In the genomic region with DNA sequence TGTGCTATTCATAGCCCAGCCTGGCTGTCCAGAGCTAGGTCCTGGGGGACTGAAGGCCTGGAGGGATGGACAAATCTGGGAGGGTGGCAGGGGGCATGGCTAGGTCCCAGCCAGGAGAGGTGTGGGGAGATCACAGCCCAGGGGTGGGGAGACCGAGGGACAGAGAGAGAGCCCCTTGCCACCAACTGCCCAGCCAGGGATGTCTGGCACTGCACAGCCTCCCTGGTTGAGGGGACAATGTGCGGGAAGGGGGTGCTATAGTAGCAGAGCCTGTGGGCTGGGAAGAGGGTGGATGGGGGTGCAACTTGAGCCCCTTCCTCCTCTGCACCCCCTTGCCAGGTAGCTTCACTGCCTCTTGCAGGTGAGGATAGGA, we compare ENCODE assay signal across 24 cellular contexts.
DNase-seq lines count a peak whose midpoint lies in the region; ATAC-seq, FAIRE-seq and TF ChIP-seq lines count a peak whose summit lies in the region.
"Had no signal": no experiment of that assay in that cellular context is flagged by ENCODE, and none has a peak within 500 bp of the region (broad histone marks: within the 10 kb centered on the region; RNA-seq: fewer than 3 reads in every experiment).

No MANE protein-coding gene starts in this region.

- CTCF ChIA-PET in H1 (lab: Charles Lee; ENCODE audit: partially characterized antibody): interaction anchor here (0.7 to 1.8 kb wide), 6 partner anchors 15 to 120 kb away, joined by 3 to 7 read pairs (median 3); no protein-coding TSS in a partner anchor
- CTCF ChIA-PET in CD8-positive, alpha-beta memory T cell (lab: Charles Lee): no interaction called here

- H3K79me1 ChIP-seq in H1 (ENCODE audit: low read depth, low read length): no peaks in the 10 kb centered on the region

- no peak overlapping the region for H3K56ac ChIP-seq in H1 (replicated peaks; ENCODE audit: insufficient read length, low read depth, low read length)

- no peak overlapping the region for H3K4me3 ChIP-seq in H1 (ENCODE audit: extremely low read depth in 1 of 4, insufficient read depth in 2 of 4, low read depth in 3 of 4, low read length in 4 of 4)
- no peak overlapping the region for H3K4me3 ChIP-seq in CD8-positive, alpha-beta memory T cell (ENCODE audit: low read length)
- H3K4me3 ChIP-seq: A549 had no signal

- POLR2A ChIA-PET in H1 (lab: Charles Lee; ENCODE audit: partially characterized antibody): no interaction called here
- POLR2A ChIA-PET in naive thymus-derived CD8-positive, alpha-beta T cell (lab: Charles Lee): no interaction called here
- POLR2A ChIA-PET in CD8-positive, alpha-beta memory T cell (lab: Charles Lee): no interaction called here

- H3K27ac Mint-ChIP-seq in naive thymus-derived CD8-positive, alpha-beta T cell: no peak overlapping the region
- no peak overlapping the region for H3K27ac Mint-ChIP-seq in CD8-positive, alpha-beta memory T cell
- H3K27ac Mint-ChIP-seq: B cell; CD8-positive, alpha-beta T cell had no signal

- 76% methylated on average over 2 of the region's 2 CpGs; no CpG with 5 or more reads in 1 of the 2 experiments for WGBS in H1 (ENCODE audit: extremely low coverage in 1 of 2, insufficient coverage in 1 of 2, insufficient read length in 1 of 2, insufficient replicate concordance in 2 of 2, low coverage in 1 of 2, low lambda C conversion rate in 2 of 2, missing lambda C conversion rate in 1 of 2), 2 experiments

- ATAC-seq in naive thymus-derived CD8-positive, alpha-beta T cell: no peak
- ATAC-seq: A549; CD8-positive, alpha-beta T cell; HepG2; SK-N-SH treated with all-trans-retinoic acid at 6 μM for 48 hours had no signal

- peaks cover 0 to 12% (median 0%) of the 10 kb centered on the region in 3 donors for H3K36me3 Mint-ChIP-seq in naive thymus-derived CD8-positive, alpha-beta T cell
- no peaks in the 10 kb centered on the region for H3K36me3 Mint-ChIP-seq in CD8-positive, alpha-beta memory T cell
- H3K36me3 Mint-ChIP-seq: CD8-positive, alpha-beta T cell had no signal

- no peak overlapping the region for H4K5ac ChIP-seq in H1 (ENCODE audit: insufficient read length, low read depth, low read length)

- no peak overlapping the region for H3K18ac ChIP-seq in H1 (ENCODE audit: extremely low read depth, low read length)

- no peak overlapping the region for H3K14ac ChIP-seq in H1 (ENCODE audit: insufficient read length)

- H2BK120ac ChIP-seq in H1 (replicated peaks; ENCODE audit: low read depth, low read length): no peak overlapping the region

- no peak overlapping the region for H4K8ac ChIP-seq in H1 (ENCODE audit: extremely low read depth, insufficient read depth, low read length)

- H3K9ac ChIP-seq in H1 (replicated peaks in 1 of 4; ENCODE audit: extremely low read depth in 1 of 4, low read depth in 3 of 4, low read length in 3 of 4): no peak overlapping the region

- no peak overlapping the region for H3K4me2 ChIP-seq in H1 (ENCODE audit: insufficient read depth in 1 of 2, low read depth in 2 of 2, low read length in 2 of 2)
- H3K4me2 ChIP-seq: A549 had no signal

- H4K20me1 ChIP-seq in H1 (replicated peaks in 1 of 2; ENCODE audit: control insufficient read depth in 1 of 2, insufficient read depth in 2 of 2, low read length in 2 of 2): no peaks in the 10 kb centered on the region

- no peak for TF ChIP-seq RAD21 in H1 (IDR thresholded peaks at IDR 0.05 in 1 of 2, conservative IDR thresholded peaks at IDR 0.05 in 1 of 2; ENCODE audit: low read depth in 2 of 2, low read length in 2 of 2)

- H3K27me3 ChIP-seq in H1 (replicated peaks in 1 of 4; ENCODE audit: control insufficient read depth in 3 of 4, extremely low read depth in 1 of 4, insufficient read depth in 3 of 4, low read length in 3 of 4): peaks cover 0 to 9% (median 4%) of the 10 kb centered on the region in 4 experiments; a peak in 3 of 7 replicates
- peaks cover 7% of the 10 kb centered on the region for H3K27me3 ChIP-seq in CD8-positive, alpha-beta memory T cell (ENCODE audit: insufficient read depth, low read length, poor library complexity, severe bottlenecking)

- no peak for TF ChIP-seq EP300 in H1 (IDR thresholded peaks at IDR 0.05; ENCODE audit: borderline replicate concordance in 1 of 2, low read depth in 2 of 2, low read length in 2 of 2)

- H3K23ac ChIP-seq in H1 (ENCODE audit: insufficient read length): no peak overlapping the region

- intact Hi-C loops in posterior vena cava (cut with DNase I): no loop called here

- peaks cover 19 to 78% (median 42%) of the 10 kb centered on the region in 5 donors for H3K27me3 Mint-ChIP-seq in naive thymus-derived CD8-positive, alpha-beta T cell
- H3K27me3 Mint-ChIP-seq in CD8-positive, alpha-beta memory T cell: peaks cover 33 to 53% of the 10 kb centered on the region in 2 donors

- DNase-seq in AG08395 (ENCODE audit: low spot score) (peak; percentile 0), D341Med (ENCODE audit: low spot score) (peak; percentile 9), H1 (ENCODE audit: low read depth in 1 of 2, low spot score in 2 of 2) (no peak), posterior vena cava (ENCODE audit: low spot score) (peak; percentile 31)
- no peak for DNase-seq in activated naive CD4-positive, alpha-beta T cell treated with Interleukin-2 at 50 U/mL for 16 hours
- DNase-seq in naive thymus-derived CD8-positive, alpha-beta T cell: no peak
- DNase-seq in CD8-positive, alpha-beta memory T cell: no peak
- DNase-seq: CD8-positive, alpha-beta T cell; DND-41; Karpas-422; NCI-H1092; NCI-H1417 treated with DMSO at 0.1 percent for 48 hours; NCI-H1694 treated with DMSO at 0.1 percent for 48 hours; NCI-H2081; NCI-H2227 treated with DMSO at 0.1 percent for 48 hours; NCI-H526 treated with DMSO at 0.1 percent for 48 hours; OCI-M1 had no signal

- H4K91ac ChIP-seq in H1 (replicated peaks; ENCODE audit: insufficient read length, low read length): peak overlapping the region; percentile 27

- H2BK5ac ChIP-seq in H1 (ENCODE audit: low read depth, low read length): no peak overlapping the region

- TF ChIP-seq POLR2A in H1 (IDR thresholded peaks at IDR 0.05; ENCODE audit: control extremely low read depth in 1 of 2, low read depth in 2 of 2, low read length in 2 of 2): no peak

- peaks cover 2% of the 10 kb centered on the region; the same call in 1 of the 2 replicates for H3K23me2 ChIP-seq in H1 (ENCODE audit: low read depth, low read length)

- no peak overlapping the region for H3K4me3 Mint-ChIP-seq in naive thymus-derived CD8-positive, alpha-beta T cell
- H3K4me3 Mint-ChIP-seq in CD8-positive, alpha-beta memory T cell: no peak overlapping the region
- H3K4me3 Mint-ChIP-seq: B cell; CD8-positive, alpha-beta T cell had no signal

- H3K79me2 ChIP-seq in H1 (ENCODE audit: control insufficient read depth in 1 of 2, insufficient read depth in 2 of 2, low read length in 2 of 2): no peaks in the 10 kb centered on the region

- H3K9me3 ChIP-seq in H1 (ENCODE audit: insufficient read depth in 2 of 2, low read depth in 1 of 2, low read length in 1 of 2): peaks cover 0 to 4% of the 10 kb centered on the region in 2 experiments; a peak in 1 of 4 replicates
- H3K9me3 ChIP-seq in CD8-positive, alpha-beta memory T cell (ENCODE audit: low read length): no peaks in the 10 kb centered on the region

- H3K27ac ChIP-seq in H1 (ENCODE audit: low read depth, low read length): no peak overlapping the region
- no peak overlapping the region for H3K27ac ChIP-seq in CD8-positive, alpha-beta memory T cell (ENCODE audit: low read depth, low read length)
- H3K27ac ChIP-seq: A549, C4-2B had no signal

- TF ChIP-seq CTCF in H1 (IDR thresholded peaks at IDR 0.05; ENCODE audit: control extremely low read depth in 1 of 3, insufficient read depth in 1 of 3, low read depth in 1 of 3, low read length in 3 of 3): no peak

- H3K4ac ChIP-seq in H1 (replicated peaks; ENCODE audit: insufficient read length, low read depth, low read length): no peak overlapping the region

- H2AFZ ChIP-seq in H1 (ENCODE audit: low read length): no peak overlapping the region

- H2BK12ac ChIP-seq in H1 (ENCODE audit: low read depth, low read length): no peak overlapping the region

- H2AK5ac ChIP-seq in H1 (ENCODE audit: low read depth, low read length): no peak overlapping the region

- no peak overlapping the region for H2BK20ac ChIP-seq in H1 (ENCODE audit: low read length)

- H3K9me3 Mint-ChIP-seq in naive thymus-derived CD8-positive, alpha-beta T cell: peaks cover 0 to 28% (median 13%) of the 10 kb centered on the region in 9 donors
- H3K9me3 Mint-ChIP-seq in CD8-positive, alpha-beta memory T cell: peaks cover 4 to 9% (median 8%) of the 10 kb centered on the region in 5 donors

- H3K4me1 Mint-ChIP-seq in naive thymus-derived CD8-positive, alpha-beta T cell: peaks cover 6 to 17% (median 8%) of the 10 kb centered on the region in 4 donors
- H3K4me1 Mint-ChIP-seq in CD8-positive, alpha-beta memory T cell: peaks cover 7 to 18% (median 9%) of the 10 kb centered on the region in 3 donors

- H3K4me1 ChIP-seq in H1 (replicated peaks in 1 of 4; ENCODE audit: control insufficient read depth in 3 of 4, insufficient read depth in 4 of 4, low read length in 3 of 4): peaks cover 4 to 15% (median 11%) of the 10 kb centered on the region in 4 experiments; a peak in 6 of 7 replicates
- no peaks in the 10 kb centered on the region for H3K4me1 ChIP-seq in CD8-positive, alpha-beta memory T cell (ENCODE audit: insufficient read depth, low read length)

- H2BK15ac ChIP-seq in H1 (ENCODE audit: low read length): no peak overlapping the region

- H3K36me3 ChIP-seq in H1 (ENCODE audit: control insufficient read depth in 2 of 4, insufficient read depth in 4 of 4, low read length in 3 of 4): no peaks in the 10 kb centered on the region
- no peaks in the 10 kb centered on the region for H3K36me3 ChIP-seq in CD8-positive, alpha-beta memory T cell (ENCODE audit: insufficient read depth, low read length)

- FAIRE-seq in H1 (lab: Jason Lieb, UNC): no peak
- FAIRE-seq: A549, H54, HepG2, RCC 7860 had no signal

TF ChIP-seq in H1, 55 proteins besides CTCF, POLR2A, EP300 and RAD21:
- TF ChIP-seq CHD2 (IDR thresholded peaks at IDR 0.05; ENCODE audit: low read length): no peak
- TF ChIP-seq CREB1 (IDR thresholded peaks at IDR 0.05): no peak
TF ChIP-seq in H1: peak in this region for 0.

Comparison
In these comparisons a context has a peak if more than half of its experiments do, and no peak if none do; other contexts are left out.
1. DNase-seq: peak in AG08395 (single experiment), D341Med (single experiment) and posterior vena cava (single experiment); none in H1 (0 of 2), activated naive CD4-positive, alpha-beta T cell treated with Interleukin-2 at 50 U/mL for 16 hours (single experiment), naive thymus-derived CD8-positive, alpha-beta T cell (0 of 10) and CD8-positive, alpha-beta memory T cell (0 of 5).